In the genomic region with DNA sequence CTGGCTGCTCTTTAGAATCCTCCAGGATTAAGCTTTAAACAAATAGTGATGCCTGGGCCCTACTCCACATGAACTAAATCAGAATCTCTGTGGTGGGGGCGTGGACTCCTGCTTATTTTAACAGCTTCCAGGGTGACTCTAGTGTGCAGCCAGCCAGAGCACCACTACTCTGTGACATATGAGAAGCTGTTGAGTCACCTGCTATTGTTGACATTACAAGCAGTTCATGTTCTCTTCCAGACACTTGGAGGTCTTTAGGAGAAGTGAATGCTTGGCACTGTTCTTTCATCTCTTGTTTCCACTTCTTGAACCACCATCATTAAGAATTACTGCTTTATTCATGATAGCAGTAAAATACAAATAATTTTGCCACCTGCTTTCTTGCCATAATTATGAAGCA, we compare ENCODE assay signal across 9 cellular contexts. TPM values are rescaled to one million over a fixed set of nuclear protein-coding genes. Genes with fewer than 3 reads are reported as not detected.
DNase-seq lines count a peak whose midpoint lies in the region; ATAC-seq and TF ChIP-seq lines count a peak whose summit lies in the region.
"Had no signal": no experiment of that assay in that cellular context is flagged by ENCODE, and none has a peak within 500 bp of the region (broad histone marks: within the 10 kb centered on the region; RNA-seq: fewer than 3 reads in every experiment).

No MANE protein-coding gene starts in this region.

- no peaks in the 10 kb centered on the region for H3K79me2 ChIP-seq in ACC112 (ENCODE audit: control insufficient read depth, insufficient read depth, low read length, unreplicated experiment)

- TF ChIP-seq POLR2A in adrenal gland (IDR thresholded peaks at IDR 0.05) (no peak), suprapubic skin (IDR thresholded peaks at IDR 0.05) (no peak)

- intact Hi-C loops in adrenal gland (cut with DNase I): no loop called here

- no peak for TF ChIP-seq EP300 in suprapubic skin (IDR thresholded peaks at IDR 0.05)

- H3K4me3 ChIP-seq in ACC112 (ENCODE audit: low read depth, low read length) (peak overlapping the region; percentile 51), MG63 (no peak overlapping the region), adrenal gland (no peak overlapping the region), suprapubic skin (no peak overlapping the region)

- H3K36me3 ChIP-seq in ACC112 (ENCODE audit: insufficient read depth, low read length) (no peaks in the 10 kb centered on the region), MG63 (no peaks in the 10 kb centered on the region), adrenal gland (replicated peaks in 1 of 2) (no peaks in the 10 kb centered on the region), suprapubic skin (no peaks in the 10 kb centered on the region)

- no peak for ATAC-seq in GM21723 (IDR thresholded peaks at IDR 0.05; ENCODE audit: unreplicated experiment)
- ATAC-seq in HG03095 (IDR thresholded peaks at IDR 0.05; ENCODE audit: unreplicated experiment): no peak
- no peak for ATAC-seq in HG03571 (IDR thresholded peaks at IDR 0.05; ENCODE audit: unreplicated experiment)

- peaks cover 25% of the 10 kb centered on the region for H3K4me1 ChIP-seq in ACC112 (ENCODE audit: control insufficient read depth, insufficient read depth, low read length, unreplicated experiment)
- H3K4me1 ChIP-seq in adrenal gland (replicated peaks in 1 of 2): peaks cover 11 to 21% of the 10 kb centered on the region in 2 donors
- H3K4me1 ChIP-seq in suprapubic skin: peaks cover 9% of the 10 kb centered on the region

- WGBS in adrenal gland, 4 donors: 38 to 78% (median 51%) methylated on average over 1 of the region's 1 CpG
- WGBS in suprapubic skin: 47% methylated on average over 1 of the region's 1 CpG

- H3K9me3 ChIP-seq in MG63 (no peaks in the 10 kb centered on the region), adrenal gland (replicated peaks in 1 of 3) (no peaks in the 10 kb centered on the region), suprapubic skin (peaks cover 6% of the 10 kb centered on the region)

- DNase-seq in MG63: peak; percentile 79
- peak in 5 of 7 donors; percentile 19 to 39 (median 26) for DNase-seq in adrenal gland
- DNase-seq in kidney glomerular epithelial cell (lab: John Stamatoyannopoulos, UW): peak; percentile 90
- no peak for DNase-seq in suprapubic skin (ENCODE audit: low spot score in 2 of 2)
- DNase-seq: DND-41 had no signal

- peak overlapping the region; percentile 93 for H2AFZ ChIP-seq in ACC112 (ENCODE audit: low read length, unreplicated experiment)

- H3K27ac ChIP-seq in ACC112 (ENCODE audit: low read depth, low read length) (peak overlapping the region; percentile 86), adrenal gland (no peak overlapping the region), suprapubic skin (no peak overlapping the region)

- TF ChIP-seq CTCF in adrenal gland (IDR thresholded peaks at IDR 0.05): no peak
- TF ChIP-seq CTCF in suprapubic skin (IDR thresholded peaks at IDR 0.05): no peak

- no peaks in the 10 kb centered on the region for H3K27me3 ChIP-seq in ACC112 (ENCODE audit: insufficient read depth, low read length)
- no peaks in the 10 kb centered on the region for H3K27me3 ChIP-seq in MG63
- H3K27me3 ChIP-seq in adrenal gland: no peaks in the 10 kb centered on the region
- H3K27me3 ChIP-seq in suprapubic skin: no peaks in the 10 kb centered on the region

RNA-seq across cellular contexts. Expression of gene C4orf51, which starts 0.4 kb away (rescaled TPM):
- not detected in 2 replicates for total RNA-seq in MG63 (2014; rRNA removed; shearing (Covaris generic); ENCODE audit: low replicate concordance)
- not detected for total RNA-seq in adrenal gland
- polyA plus RNA-seq in adrenal gland: not detected
- not detected for total RNA-seq in suprapubic skin

Comparison
In these comparisons a context has a peak if more than half of its experiments do, and no peak if none do; other contexts are left out.
1. DNase-seq: peak in MG63 (single experiment), adrenal gland (5 of 7) and kidney glomerular epithelial cell (single experiment); none in suprapubic skin (0 of 2).